Comparison of ENCODE assay signal across 19 cellular contexts in genomic region chr1:177211231-177211630, GRCh38. TPM values are rescaled to one million over a fixed set of nuclear protein-coding genes. Genes with fewer than 3 reads are reported as not detected.
"Had no signal": no experiment of that assay in that cellular context is flagged by ENCODE, and none has a peak within 500 bp of the region (broad histone marks: within the 10 kb centered on the region; RNA-seq: fewer than 3 reads in every experiment).

No MANE protein-coding gene starts in this region.

- H3K9me3 ChIP-seq: uterus had no signal

- H3K36me3 Mint-ChIP-seq: activated naive CD4-positive, alpha-beta T cell treated with anti-CD3 and anti-CD28 coated beads, Interleukin-2, amount 50 U/mL, for 24 hours; brain had no signal

- DNase-seq: activated CD4-positive, alpha-beta T cell treated with anti-CD3 and anti-CD28 coated beads, Interleukin-2, amount 50 U/mL, for 1 hour; activated CD4-positive, CD25-positive, alpha-beta regulatory T cell; activated effector memory CD4-positive, alpha-beta T cell treated with Interleukin-2 at 50 U/mL for 16 hours; activated T-cell treated with anti-CD3 and anti-CD28 coated beads, Interleukin-2, amount 50 U/mL, for 1 hour; amygdala; endodermal cell; erythroblast; glutamatergic neuron; left colon; small intestine; T-helper 2 cell; uterus had no signal

- H3K4me1 ChIP-seq: uterus had no signal

- H3K9me3 Mint-ChIP-seq: endodermal cell had no signal

- H3K27ac Mint-ChIP-seq: activated naive CD4-positive, alpha-beta T cell treated with anti-CD3 and anti-CD28 coated beads, Interleukin-2, amount 50 U/mL, for 24 hours; brain; endodermal cell had no signal

- ATAC-seq: left colon had no signal

- H3K27me3 Mint-ChIP-seq: activated naive CD4-positive, alpha-beta T cell treated with anti-CD3 and anti-CD28 coated beads, Interleukin-2, amount 50 U/mL, for 24 hours; brain had no signal

- H3K27me3 ChIP-seq: uterus had no signal

- H3K4me3 ChIP-seq: uterus had no signal

- H3K4me3 Mint-ChIP-seq: activated naive CD4-positive, alpha-beta T cell treated with anti-CD3 and anti-CD28 coated beads, Interleukin-2, amount 50 U/mL, for 24 hours; brain; endodermal cell had no signal

- H3K27ac ChIP-seq: uterus had no signal

- H3K4me1 Mint-ChIP-seq: activated naive CD4-positive, alpha-beta T cell treated with anti-CD3 and anti-CD28 coated beads, Interleukin-2, amount 50 U/mL, for 24 hours had no signal

- H3K36me3 ChIP-seq: uterus had no signal

RNA-seq across cellular contexts. Expression of gene BRINP2, which starts 40.5 kb away (rescaled TPM):
- total RNA-seq: activated CD8-positive, alpha-beta memory T cell treated with anti-CD3 and anti-CD28 coated beads for 36 hours; chondrocyte; dermis microvascular lymphatic vessel endothelial cell; endodermal cell; mesenteric fat pad; osteoblast had no signal

RNA-seq across cellular contexts. Expression of gene ASTN1, which starts 46.7 kb away (rescaled TPM):
- total RNA-seq: activated CD8-positive, alpha-beta memory T cell treated with anti-CD3 and anti-CD28 coated beads for 36 hours; chondrocyte; dermis microvascular lymphatic vessel endothelial cell; osteoblast had no signal
